8 cellular contexts compared by ENCODE assay signal in genomic region chr2:105454801-105455485, GRCh38. TPM values are rescaled to one million over a fixed set of nuclear protein-coding genes. Genes with fewer than 3 reads are reported as not detected.
DNase-seq lines count a peak whose midpoint lies in the region; ATAC-seq, FAIRE-seq and TF ChIP-seq lines count a peak whose summit lies in the region.

No MANE protein-coding gene starts in this region.

- WGBS in aorta, 2 donors = 49 to 51% methylated on average over 6 of the region's 6 CpGs

- no peak for FAIRE-seq in keratinocyte (lab: Jason Lieb, UNC)

- H3K36me3 Mint-ChIP-seq in activated CD8-positive, alpha-beta T cell treated with anti-CD3 and anti-CD28 coated beads, Interleukin-2, amount 10 ng/mL, durations not matched to agents 7 days and 5 days (ENCODE audit: low read depth) = no peaks in the 10 kb centered on the region

- peak overlapping the region; percentile 55 for H3K9ac ChIP-seq in keratinocyte (ENCODE audit: control insufficient read depth, extremely low read depth, insufficient read depth, low read length)

- POLR2A ChIA-PET in activated CD8-positive, alpha-beta T cell treated with anti-CD3 and anti-CD28 coated beads, Interleukin-2, amount 10 ng/mL, durations not matched to agents 7 days and 5 days (lab: Charles Lee) = no interaction called here

- DNase-seq in DMS 273 (lab: John Stamatoyannopoulos, UW; ENCODE audit: unreplicated experiment) = peak; percentile 74
- peak; percentile 96 for DNase-seq in HT-29 (ENCODE audit: low spot score)
- peak; percentile 24 for DNase-seq in activated CD8-positive, alpha-beta T cell treated with anti-CD3 and anti-CD28 coated beads, Interleukin-2, amount 10 ng/mL, durations not matched to agents 7 days and 5 days
- peak; percentile 21 for DNase-seq in keratinocyte (ENCODE audit: low read depth, low spot score)
- peak in 1 of 2 donors; percentile 57 for DNase-seq in aorta
- DNase-seq in NCI-H1417 (lab: John Stamatoyannopoulos, UW) = no peak

- H3K4me2 ChIP-seq in keratinocyte (ENCODE audit: control insufficient read depth, extremely low read depth, insufficient read depth, low read depth, low read length) = peak overlapping the region; percentile 75

- H3K79me2 ChIP-seq in keratinocyte (ENCODE audit: control insufficient read depth, insufficient read depth, low read length) = no peaks in the 10 kb centered on the region

- peak overlapping the region in 2 of 3 experiments; percentile 15 to 30 for H3K4me3 ChIP-seq in keratinocyte (ENCODE audit: control insufficient read depth in 2 of 3, extremely low read depth in 1 of 3, insufficient read depth in 2 of 3, low read depth in 1 of 3, low read length in 3 of 3)
- no peak overlapping the region for H3K4me3 ChIP-seq in aorta (ENCODE audit: low read length in 2 of 2)

- CTCF ChIA-PET in activated CD8-positive, alpha-beta T cell treated with anti-CD3 and anti-CD28 coated beads, Interleukin-2, amount 10 ng/mL, durations not matched to agents 7 days and 5 days (lab: Charles Lee) = no interaction called here

- H3K27ac ChIP-seq in keratinocyte (ENCODE audit: control insufficient read depth, insufficient read depth, low read length) (peak overlapping the region; percentile 89), aorta (ENCODE audit: low read depth in 1 of 2, low read length in 2 of 2) (no peak overlapping the region)

- peak overlapping the region; percentile 3 for H2AFZ ChIP-seq in keratinocyte (ENCODE audit: control insufficient read depth, low read length)

- no peaks in the 10 kb centered on the region for H3K4me1 Mint-ChIP-seq in activated CD8-positive, alpha-beta T cell treated with anti-CD3 and anti-CD28 coated beads, Interleukin-2, amount 10 ng/mL, durations not matched to agents 7 days and 5 days (ENCODE audit: low read depth)

- intact Hi-C loops in aorta (cut with DNase I) = no loop called here

- dilution Hi-C loops in keratinocyte (cut with MboI; ENCODE audit: extremely low pct_ligation_motif_present, low sequenced_read_pairs) = no loop called here

- peaks cover 19% of the 10 kb centered on the region for H3K27me3 Mint-ChIP-seq in activated CD8-positive, alpha-beta T cell treated with anti-CD3 and anti-CD28 coated beads, Interleukin-2, amount 10 ng/mL, durations not matched to agents 7 days and 5 days (ENCODE audit: low read depth)

- no peaks in the 10 kb centered on the region for H3K36me3 ChIP-seq in keratinocyte (ENCODE audit: control insufficient read depth in 2 of 2, extremely low read depth in 1 of 2, insufficient read depth in 2 of 2, low read length in 2 of 2)
- H3K36me3 ChIP-seq in aorta (ENCODE audit: control insufficient read depth in 1 of 2, insufficient read depth in 2 of 2, low read length in 1 of 2) = no peaks in the 10 kb centered on the region

- peaks cover 21% of the 10 kb centered on the region for H3K4me1 ChIP-seq in keratinocyte (ENCODE audit: control insufficient read depth, extremely low read depth, insufficient read depth, low read length)
- no peaks in the 10 kb centered on the region for H3K4me1 ChIP-seq in aorta (ENCODE audit: control insufficient read depth in 1 of 2, insufficient read depth in 2 of 2, low read length in 2 of 2)

- no peaks in the 10 kb centered on the region for H3K9me3 Mint-ChIP-seq in activated CD8-positive, alpha-beta T cell treated with anti-CD3 and anti-CD28 coated beads, Interleukin-2, amount 10 ng/mL, durations not matched to agents 7 days and 5 days (ENCODE audit: insufficient read depth)

- H3K9me3 ChIP-seq in keratinocyte (ENCODE audit: control insufficient read depth, low read depth, low read length) = no peaks in the 10 kb centered on the region
- H3K9me3 ChIP-seq in aorta (ENCODE audit: control insufficient read depth, low read length) = no peaks in the 10 kb centered on the region

- H3K27me3 ChIP-seq in keratinocyte (ENCODE audit: control insufficient read depth, extremely low read depth, insufficient read depth, low read length) = no peaks in the 10 kb centered on the region
- H3K27me3 ChIP-seq in aorta (ENCODE audit: control insufficient read depth in 1 of 2, insufficient read depth in 2 of 2, low read length in 1 of 2) = no peaks in the 10 kb centered on the region

- no peak overlapping the region for H3K27ac Mint-ChIP-seq in activated CD8-positive, alpha-beta T cell treated with anti-CD3 and anti-CD28 coated beads, Interleukin-2, amount 10 ng/mL, durations not matched to agents 7 days and 5 days

- ATAC-seq in activated CD8-positive, alpha-beta T cell treated with anti-CD3 and anti-CD28 coated beads, Interleukin-2, amount 10 ng/mL, durations not matched to agents 7 days and 5 days = no peak
- peak; percentile 37 for ATAC-seq in aorta (ENCODE audit: low FRiP score)
- no peak for ATAC-seq in HG03139 (IDR thresholded peaks at IDR 0.05; ENCODE audit: unreplicated experiment)
- no peak for ATAC-seq in GM21360 (IDR thresholded peaks at IDR 0.05; ENCODE audit: unreplicated experiment)

- H3K9me1 ChIP-seq in keratinocyte (ENCODE audit: control insufficient read depth, extremely low read depth, insufficient read depth, low read length) = no peaks in the 10 kb centered on the region

- no peak overlapping the region for H3K4me3 Mint-ChIP-seq in activated CD8-positive, alpha-beta T cell treated with anti-CD3 and anti-CD28 coated beads, Interleukin-2, amount 10 ng/mL, durations not matched to agents 7 days and 5 days

- TF ChIP-seq CTCF in keratinocyte (optimal IDR thresholded peaks at IDR 0.05 in 1 of 3, IDR thresholded peaks at IDR 0.05 in 1 of 3, conservative IDR thresholded peaks at IDR 0.05 in 1 of 3; ENCODE audit: extremely low read depth in 1 of 3, insufficient read depth in 2 of 3, low read length in 3 of 3) = peak; percentile 43 to 53 (median 45)

- no peaks in the 10 kb centered on the region for H4K20me1 ChIP-seq in keratinocyte (ENCODE audit: control insufficient read depth, extremely low read depth, insufficient read depth, low read length)

RNA-seq across cellular contexts. Expression of gene FHL2, which starts 56.1 kb away (rescaled TPM):
- 56.2 and 56.4 TPM in 2 replicates for total RNA-seq in HT-29 (2014; rRNA removed; shearing (Covaris generic))
- 1 to 10 TPM; 1.9 to 2.2 TPM for total RNA-seq in activated CD8-positive, alpha-beta T cell treated with anti-CD3 and anti-CD28 coated beads, Interleukin-2, amount 10 ng/mL, durations not matched to agents 7 days and 5 days
- polyA plus RNA-seq in keratinocyte (132 to 175 TPM (median 144 TPM) in 3 replicates), aorta (100 to 1,000 TPM in 1 of 2 donors, 10 to 100 TPM in 1; 64.7 to 129 TPM)
- 27.1 TPM for polyA plus RNA-seq in keratinocyte (2011; ENCODE audit: low read depth)
- polyA plus RNA-seq in keratinocyte (2011; cell fraction: cytosol; rRNA removed) = 139 and 154 TPM in 2 replicates
- polyA plus RNA-seq in keratinocyte (2011; cell fraction: nucleus; rRNA removed) = 104 and 114 TPM in 2 replicates
- 91.4 and 116 TPM in 2 replicates for polyA plus RNA-seq in keratinocyte (2012; ENCODE audit: low replicate concordance)
- 130 to 194 TPM (median 145 TPM) in 3 replicates for polyA minus RNA-seq in keratinocyte
- 77.3 TPM for polyA minus RNA-seq in keratinocyte (2011; cell fraction: cytosol; rRNA and poly(A)+ RNA removed)
- 44.9 and 62.7 TPM in 2 replicates for polyA minus RNA-seq in keratinocyte (2011; cell fraction: nucleus; rRNA and poly(A)+ RNA removed)
- 10 to 100 TPM; 60.4 to 70.8 TPM for total RNA-seq in aorta

Comparison
In these comparisons a context has a peak if more than half of its experiments do, and no peak if none do; other contexts are left out.
1. DNase-seq: peak in DMS 273 (single experiment), HT-29 (single experiment), activated CD8-positive, alpha-beta T cell treated with anti-CD3 and anti-CD28 coated beads, Interleukin-2, amount 10 ng/mL, durations not matched to agents 7 days and 5 days (single experiment) and keratinocyte (single experiment); none in NCI-H1417 (0 of 3).
2. H3K4me3 ChIP-seq: peak in keratinocyte (2 of 3); none in aorta (0 of 2).
3. RNA of gene FHL2, which starts 56.1 kb away (total RNA-seq): 60.4 to 70.8 TPM in aorta and 56.2 to 56.4 TPM in HT-29; 1.9 to 2.2 TPM in activated CD8-positive, alpha-beta T cell treated with anti-CD3 and anti-CD28 coated beads, Interleukin-2, amount 10 ng/mL, durations not matched to agents 7 days and 5 days; every median in the first group is over 10 times any median in the second.